Comparison of ENCODE assay signal across 1 cellular context in the genomic region with DNA sequence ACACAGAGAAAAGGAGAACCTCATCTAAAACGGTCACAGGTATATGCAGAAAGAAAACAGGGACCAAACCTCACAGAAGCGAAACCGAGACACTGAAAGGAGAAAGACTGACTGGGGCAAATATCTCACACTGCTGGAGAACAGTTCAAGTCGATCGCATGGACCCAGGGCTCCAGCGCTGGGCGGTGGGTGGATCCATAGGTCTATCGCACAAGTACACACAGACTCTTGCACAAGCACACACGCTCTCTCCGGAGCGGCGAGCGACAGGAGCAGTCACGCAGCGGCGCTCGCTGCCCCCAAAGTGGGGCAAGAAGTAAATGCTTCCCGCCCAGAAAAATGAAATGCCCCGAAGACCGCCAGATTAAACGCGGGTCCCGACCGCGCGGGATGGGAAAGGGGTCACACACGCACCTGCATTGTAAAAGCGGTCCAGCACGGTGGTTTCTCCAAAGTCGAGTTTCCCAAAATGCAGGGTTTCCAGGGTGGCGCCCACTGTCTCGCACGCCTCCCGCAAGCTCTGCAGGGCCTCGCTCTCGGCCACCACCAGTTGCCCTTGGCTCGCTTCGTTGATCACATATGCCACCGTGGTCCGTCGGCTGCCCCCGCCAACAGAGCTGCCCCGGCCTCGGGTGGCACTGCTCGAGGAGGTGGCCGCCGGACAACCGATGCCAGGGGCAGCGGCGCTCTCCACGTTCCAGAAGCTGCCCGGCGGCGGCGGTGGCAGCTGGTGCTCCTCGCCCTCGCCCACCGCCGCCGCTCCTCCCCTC.
TF ChIP-seq lines count a peak whose summit lies in the region.

No MANE protein-coding gene starts in this region.

TF ChIP-seq in HepG2, 621 proteins besides CTCF, POLR2A, EP300 and RAD21 (continued from another document and continues in another):
- TF ChIP-seq SETDB1 (CRISPR knock-in tag; IDR thresholded peaks at IDR 0.05; ENCODE audit: borderline replicate concordance) (no peak), NR3C1 (CRISPR knock-in tag; IDR thresholded peaks at IDR 0.05) (no peak), PTBP1 (IDR thresholded peaks at IDR 0.05; ENCODE audit: low read depth, low read length, poor library complexity, severe bottlenecking) (no peak), ZNF790 (CRISPR knock-in tag; IDR thresholded peaks at IDR 0.05; ENCODE audit: borderline replicate concordance) (no peak), CEBPB (IDR thresholded peaks at IDR 0.05; ENCODE audit: borderline replicate concordance, low read depth, low read length) (peak; percentile 71; the same call in 1 of the 2 replicates), REPIN1 (CRISPR knock-in tag; IDR thresholded peaks at IDR 0.05; ENCODE audit: borderline replicate concordance, low read depth) (no peak), HDAC6 (IDR thresholded peaks at IDR 0.05; ENCODE audit: low read depth, low read length) (no peak), ZNF773 (CRISPR knock-in tag; IDR thresholded peaks at IDR 0.05; ENCODE audit: borderline replicate concordance) (no peak), ARNT2 (CRISPR knock-in tag; IDR thresholded peaks at IDR 0.05; ENCODE audit: low read depth) (no peak), TEAD3 (CRISPR knock-in tag; optimal IDR thresholded peaks at IDR 0.05; ENCODE audit: borderline replicate concordance) (no peak), ZNF263 (CRISPR knock-in tag; IDR thresholded peaks at IDR 0.05) (0 out of 2 replicates have a peak, but pooled peaks have one; percentile 7), SMARCC2 (IDR thresholded peaks at IDR 0.05) (no peak), ZSCAN31 (CRISPR knock-in tag; IDR thresholded peaks at IDR 0.05; ENCODE audit: low read depth) (no peak), ZNF816 (CRISPR knock-in tag; IDR thresholded peaks at IDR 0.05; ENCODE audit: borderline replicate concordance) (no peak), SALL1 (CRISPR knock-in tag; IDR thresholded peaks at IDR 0.05) (0 out of 2 replicates have a peak, but pooled peaks have one; percentile 9), ZNF501 (CRISPR knock-in tag; IDR thresholded peaks at IDR 0.05) (0 out of 2 replicates have a peak, but pooled peaks have one; percentile 28), ATF7-NPFF (CRISPR knock-in tag; IDR thresholded peaks at IDR 0.05; ENCODE audit: low read depth) (0 out of 2 replicates have a peak, but pooled peaks have one; percentile 1), ZNF703 (CRISPR knock-in tag; IDR thresholded peaks at IDR 0.05; ENCODE audit: borderline replicate concordance) (no peak), TBP (CRISPR knock-in tag; IDR thresholded peaks at IDR 0.05) (no peak), ETV5 (CRISPR knock-in tag; IDR thresholded peaks at IDR 0.05; ENCODE audit: borderline replicate concordance) (no peak), HNRNPLL (IDR thresholded peaks at IDR 0.05; ENCODE audit: low read depth, low read length, poor library complexity, severe bottlenecking) (peak; percentile 92), KLF11 (CRISPR knock-in tag; IDR thresholded peaks at IDR 0.05) (no peak), FOXK1 (CRISPR knock-in tag; IDR thresholded peaks at IDR 0.05; ENCODE audit: borderline replicate concordance, low read depth) (no peak), PITX1 (CRISPR knock-in tag; IDR thresholded peaks at IDR 0.05) (no peak), FOSL2 (CRISPR knock-in tag; IDR thresholded peaks at IDR 0.05) (no peak), ZNF296 (CRISPR knock-in tag; conservative IDR thresholded peaks at IDR 0.05) (no peak), MED8 (CRISPR knock-in tag; IDR thresholded peaks at IDR 0.05; ENCODE audit: insufficient replicate concordance) (no peak), CEBPG (CRISPR knock-in tag; IDR thresholded peaks at IDR 0.05) (peak; percentile 47; the same call in 1 of the 2 replicates), RXRA (CRISPR knock-in tag; IDR thresholded peaks at IDR 0.05) (peak; percentile 25; the same call in 1 of the 2 replicates), PHF8 (CRISPR knock-in tag; IDR thresholded peaks at IDR 0.05) (no peak)
- TF ChIP-seq, protein P1, sequence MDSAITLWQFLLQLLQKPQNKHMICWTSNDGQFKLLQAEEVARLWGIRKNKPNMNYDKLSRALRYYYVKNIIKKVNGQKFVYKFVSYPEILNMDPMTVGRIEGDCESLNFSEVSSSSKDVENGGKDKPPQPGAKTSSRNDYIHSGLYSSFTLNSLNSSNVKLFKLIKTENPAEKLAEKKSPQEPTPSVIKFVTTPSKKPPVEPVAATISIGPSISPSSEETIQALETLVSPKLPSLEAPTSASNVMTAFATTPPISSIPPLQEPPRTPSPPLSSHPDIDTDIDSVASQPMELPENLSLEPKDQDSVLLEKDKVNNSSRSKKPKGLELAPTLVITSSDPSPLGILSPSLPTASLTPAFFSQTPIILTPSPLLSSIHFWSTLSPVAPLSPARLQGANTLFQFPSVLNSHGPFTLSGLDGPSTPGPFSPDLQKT (CRISPR knock-in tag; IDR thresholded peaks at IDR 0.05; ENCODE audit: borderline replicate concordance) = no peak
- TF ChIP-seq, protein P2, sequence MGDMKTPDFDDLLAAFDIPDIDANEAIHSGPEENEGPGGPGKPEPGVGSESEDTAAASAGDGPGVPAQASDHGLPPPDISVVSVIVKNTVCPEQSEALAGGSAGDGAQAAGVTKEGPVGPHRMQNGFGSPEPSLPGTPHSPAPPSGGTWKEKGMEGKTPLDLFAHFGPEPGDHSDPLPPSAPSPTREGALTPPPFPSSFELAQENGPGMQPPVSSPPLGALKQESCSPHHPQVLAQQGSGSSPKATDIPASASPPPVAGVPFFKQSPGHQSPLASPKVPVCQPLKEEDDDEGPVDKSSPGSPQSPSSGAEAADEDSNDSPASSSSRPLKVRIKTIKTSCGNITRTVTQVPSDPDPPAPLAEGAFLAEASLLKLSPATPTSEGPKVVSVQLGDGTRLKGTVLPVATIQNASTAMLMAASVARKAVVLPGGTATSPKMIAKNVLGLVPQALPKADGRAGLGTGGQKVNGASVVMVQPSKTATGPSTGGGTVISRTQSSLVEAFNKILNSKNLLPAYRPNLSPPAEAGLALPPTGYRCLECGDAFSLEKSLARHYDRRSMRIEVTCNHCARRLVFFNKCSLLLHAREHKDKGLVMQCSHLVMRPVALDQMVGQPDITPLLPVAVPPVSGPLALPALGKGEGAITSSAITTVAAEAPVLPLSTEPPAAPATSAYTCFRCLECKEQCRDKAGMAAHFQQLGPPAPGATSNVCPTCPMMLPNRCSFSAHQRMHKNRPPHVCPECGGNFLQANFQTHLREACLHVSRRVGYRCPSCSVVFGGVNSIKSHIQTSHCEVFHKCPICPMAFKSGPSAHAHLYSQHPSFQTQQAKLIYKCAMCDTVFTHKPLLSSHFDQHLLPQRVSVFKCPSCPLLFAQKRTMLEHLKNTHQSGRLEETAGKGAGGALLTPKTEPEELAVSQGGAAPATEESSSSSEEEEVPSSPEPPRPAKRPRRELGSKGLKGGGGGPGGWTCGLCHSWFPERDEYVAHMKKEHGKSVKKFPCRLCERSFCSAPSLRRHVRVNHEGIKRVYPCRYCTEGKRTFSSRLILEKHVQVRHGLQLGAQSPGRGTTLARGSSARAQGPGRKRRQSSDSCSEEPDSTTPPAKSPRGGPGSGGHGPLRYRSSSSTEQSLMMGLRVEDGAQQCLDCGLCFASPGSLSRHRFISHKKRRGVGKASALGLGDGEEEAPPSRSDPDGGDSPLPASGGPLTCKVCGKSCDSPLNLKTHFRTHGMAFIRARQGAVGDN (CRISPR knock-in tag; IDR thresholded peaks at IDR 0.05) = peak; percentile 42
- TF ChIP-seq, protein P3, sequence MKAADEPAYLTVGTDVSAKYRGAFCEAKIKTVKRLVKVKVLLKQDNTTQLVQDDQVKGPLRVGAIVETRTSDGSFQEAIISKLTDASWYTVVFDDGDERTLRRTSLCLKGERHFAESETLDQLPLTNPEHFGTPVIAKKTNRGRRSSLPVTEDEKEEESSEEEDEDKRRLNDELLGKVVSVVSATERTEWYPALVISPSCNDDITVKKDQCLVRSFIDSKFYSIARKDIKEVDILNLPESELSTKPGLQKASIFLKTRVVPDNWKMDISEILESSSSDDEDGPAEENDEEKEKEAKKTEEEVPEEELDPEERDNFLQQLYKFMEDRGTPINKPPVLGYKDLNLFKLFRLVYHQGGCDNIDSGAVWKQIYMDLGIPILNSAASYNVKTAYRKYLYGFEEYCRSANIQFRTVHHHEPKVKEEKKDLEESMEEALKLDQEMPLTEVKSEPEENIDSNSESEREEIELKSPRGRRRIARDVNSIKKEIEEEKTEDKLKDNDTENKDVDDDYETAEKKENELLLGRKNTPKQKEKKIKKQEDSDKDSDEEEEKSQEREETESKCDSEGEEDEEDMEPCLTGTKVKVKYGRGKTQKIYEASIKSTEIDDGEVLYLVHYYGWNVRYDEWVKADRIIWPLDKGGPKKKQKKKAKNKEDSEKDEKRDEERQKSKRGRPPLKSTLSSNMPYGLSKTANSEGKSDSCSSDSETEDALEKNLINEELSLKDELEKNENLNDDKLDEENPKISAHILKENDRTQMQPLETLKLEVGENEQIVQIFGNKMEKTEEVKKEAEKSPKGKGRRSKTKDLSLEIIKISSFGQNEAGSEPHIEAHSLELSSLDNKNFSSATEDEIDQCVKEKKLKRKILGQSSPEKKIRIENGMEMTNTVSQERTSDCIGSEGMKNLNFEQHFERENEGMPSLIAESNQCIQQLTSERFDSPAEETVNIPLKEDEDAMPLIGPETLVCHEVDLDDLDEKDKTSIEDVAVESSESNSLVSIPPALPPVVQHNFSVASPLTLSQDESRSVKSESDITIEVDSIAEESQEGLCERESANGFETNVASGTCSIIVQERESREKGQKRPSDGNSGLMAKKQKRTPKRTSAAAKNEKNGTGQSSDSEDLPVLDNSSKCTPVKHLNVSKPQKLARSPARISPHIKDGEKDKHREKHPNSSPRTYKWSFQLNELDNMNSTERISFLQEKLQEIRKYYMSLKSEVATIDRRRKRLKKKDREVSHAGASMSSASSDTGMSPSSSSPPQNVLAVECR (CRISPR knock-in tag; IDR thresholded peaks at IDR 0.05; ENCODE audit: borderline replicate concordance) = no peak
- TF ChIP-seq, protein P4, sequence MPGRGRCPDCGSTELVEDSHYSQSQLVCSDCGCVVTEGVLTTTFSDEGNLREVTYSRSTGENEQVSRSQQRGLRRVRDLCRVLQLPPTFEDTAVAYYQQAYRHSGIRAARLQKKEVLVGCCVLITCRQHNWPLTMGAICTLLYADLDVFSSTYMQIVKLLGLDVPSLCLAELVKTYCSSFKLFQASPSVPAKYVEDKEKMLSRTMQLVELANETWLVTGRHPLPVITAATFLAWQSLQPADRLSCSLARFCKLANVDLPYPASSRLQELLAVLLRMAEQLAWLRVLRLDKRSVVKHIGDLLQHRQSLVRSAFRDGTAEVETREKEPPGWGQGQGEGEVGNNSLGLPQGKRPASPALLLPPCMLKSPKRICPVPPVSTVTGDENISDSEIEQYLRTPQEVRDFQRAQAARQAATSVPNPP (CRISPR knock-in tag; IDR thresholded peaks at IDR 0.05) = no peak
- TF ChIP-seq, protein P5, sequence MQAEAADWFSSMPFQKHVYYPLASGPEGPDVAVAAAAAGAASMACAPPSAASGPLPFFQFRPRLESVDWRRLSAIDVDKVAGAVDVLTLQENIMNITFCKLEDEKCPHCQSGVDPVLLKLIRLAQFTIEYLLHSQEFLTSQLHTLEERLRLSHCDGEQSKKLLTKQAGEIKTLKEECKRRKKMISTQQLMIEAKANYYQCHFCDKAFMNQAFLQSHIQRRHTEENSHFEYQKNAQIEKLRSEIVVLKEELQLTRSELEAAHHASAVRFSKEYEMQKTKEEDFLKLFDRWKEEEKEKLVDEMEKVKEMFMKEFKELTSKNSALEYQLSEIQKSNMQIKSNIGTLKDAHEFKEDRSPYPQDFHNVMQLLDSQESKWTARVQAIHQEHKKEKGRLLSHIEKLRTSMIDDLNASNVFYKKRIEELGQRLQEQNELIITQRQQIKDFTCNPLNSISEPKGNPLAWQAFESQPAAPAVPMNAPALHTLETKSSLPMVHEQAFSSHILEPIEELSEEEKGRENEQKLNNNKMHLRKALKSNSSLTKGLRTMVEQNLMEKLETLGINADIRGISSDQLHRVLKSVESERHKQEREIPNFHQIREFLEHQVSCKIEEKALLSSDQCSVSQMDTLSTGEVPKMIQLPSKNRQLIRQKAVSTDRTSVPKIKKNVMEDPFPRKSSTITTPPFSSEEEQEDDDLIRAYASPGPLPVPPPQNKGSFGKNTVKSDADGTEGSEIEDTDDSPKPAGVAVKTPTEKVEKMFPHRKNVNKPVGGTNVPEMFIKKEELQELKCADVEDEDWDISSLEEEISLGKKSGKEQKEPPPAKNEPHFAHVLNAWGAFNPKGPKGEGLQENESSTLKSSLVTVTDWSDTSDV (CRISPR knock-in tag; IDR thresholded peaks at IDR 0.05) = 0 out of 2 replicates have a peak, but pooled peaks have one; percentile 37
- TF ChIP-seq, protein P6, sequence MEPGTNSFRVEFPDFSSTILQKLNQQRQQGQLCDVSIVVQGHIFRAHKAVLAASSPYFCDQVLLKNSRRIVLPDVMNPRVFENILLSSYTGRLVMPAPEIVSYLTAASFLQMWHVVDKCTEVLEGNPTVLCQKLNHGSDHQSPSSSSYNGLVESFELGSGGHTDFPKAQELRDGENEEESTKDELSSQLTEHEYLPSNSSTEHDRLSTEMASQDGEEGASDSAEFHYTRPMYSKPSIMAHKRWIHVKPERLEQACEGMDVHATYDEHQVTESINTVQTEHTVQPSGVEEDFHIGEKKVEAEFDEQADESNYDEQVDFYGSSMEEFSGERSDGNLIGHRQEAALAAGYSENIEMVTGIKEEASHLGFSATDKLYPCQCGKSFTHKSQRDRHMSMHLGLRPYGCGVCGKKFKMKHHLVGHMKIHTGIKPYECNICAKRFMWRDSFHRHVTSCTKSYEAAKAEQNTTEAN (CRISPR knock-in tag; conservative IDR thresholded peaks at IDR 0.05) = 0 out of 2 replicates have a peak, but pooled peaks have one; percentile 60
- TF ChIP-seq, protein P7, sequence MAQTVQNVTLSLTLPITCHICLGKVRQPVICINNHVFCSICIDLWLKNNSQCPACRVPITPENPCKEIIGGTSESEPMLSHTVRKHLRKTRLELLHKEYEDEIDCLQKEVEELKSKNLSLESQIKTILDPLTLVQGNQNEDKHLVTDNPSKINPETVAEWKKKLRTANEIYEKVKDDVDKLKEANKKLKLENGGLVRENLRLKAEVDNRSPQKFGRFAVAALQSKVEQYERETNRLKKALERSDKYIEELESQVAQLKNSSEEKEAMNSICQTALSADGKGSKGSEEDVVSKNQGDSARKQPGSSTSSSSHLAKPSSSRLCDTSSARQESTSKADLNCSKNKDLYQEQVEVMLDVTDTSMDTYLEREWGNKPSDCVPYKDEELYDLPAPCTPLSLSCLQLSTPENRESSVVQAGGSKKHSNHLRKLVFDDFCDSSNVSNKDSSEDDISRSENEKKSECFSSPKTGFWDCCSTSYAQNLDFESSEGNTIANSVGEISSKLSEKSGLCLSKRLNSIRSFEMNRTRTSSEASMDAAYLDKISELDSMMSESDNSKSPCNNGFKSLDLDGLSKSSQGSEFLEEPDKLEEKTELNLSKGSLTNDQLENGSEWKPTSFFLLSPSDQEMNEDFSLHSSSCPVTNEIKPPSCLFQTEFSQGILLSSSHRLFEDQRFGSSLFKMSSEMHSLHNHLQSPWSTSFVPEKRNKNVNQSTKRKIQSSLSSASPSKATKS (CRISPR knock-in tag; IDR thresholded peaks at IDR 0.05) = no peak
- TF ChIP-seq, protein P8, sequence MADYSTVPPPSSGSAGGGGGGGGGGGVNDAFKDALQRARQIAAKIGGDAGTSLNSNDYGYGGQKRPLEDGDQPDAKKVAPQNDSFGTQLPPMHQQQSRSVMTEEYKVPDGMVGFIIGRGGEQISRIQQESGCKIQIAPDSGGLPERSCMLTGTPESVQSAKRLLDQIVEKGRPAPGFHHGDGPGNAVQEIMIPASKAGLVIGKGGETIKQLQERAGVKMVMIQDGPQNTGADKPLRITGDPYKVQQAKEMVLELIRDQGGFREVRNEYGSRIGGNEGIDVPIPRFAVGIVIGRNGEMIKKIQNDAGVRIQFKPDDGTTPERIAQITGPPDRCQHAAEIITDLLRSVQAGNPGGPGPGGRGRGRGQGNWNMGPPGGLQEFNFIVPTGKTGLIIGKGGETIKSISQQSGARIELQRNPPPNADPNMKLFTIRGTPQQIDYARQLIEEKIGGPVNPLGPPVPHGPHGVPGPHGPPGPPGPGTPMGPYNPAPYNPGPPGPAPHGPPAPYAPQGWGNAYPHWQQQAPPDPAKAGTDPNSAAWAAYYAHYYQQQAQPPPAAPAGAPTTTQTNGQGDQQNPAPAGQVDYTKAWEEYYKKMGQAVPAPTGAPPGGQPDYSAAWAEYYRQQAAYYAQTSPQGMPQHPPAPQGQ (CRISPR knock-in tag; IDR thresholded peaks at IDR 0.05; ENCODE audit: borderline replicate concordance) = no peak
